7 cellular contexts compared by ENCODE assay signal in genomic region chr2:36530178-36530982, GRCh38.
A peak's percentile ranks its signal among the peaks of the same experiment; 100 is the strongest.
DNase-seq lines count a peak whose midpoint lies in the region; ATAC-seq, FAIRE-seq and TF ChIP-seq lines count a peak whose summit lies in the region.

No MANE protein-coding gene starts in this region.

- H3K4me3 Mint-ChIP-seq in stimulated activated effector memory CD8-positive, alpha-beta T cell treated with anti-CD3 and anti-CD28 coated beads, Interleukin-12 subunit alpha, Interleukin-12 subunit beta, amount 100 ng/mL, for 72 hours: no peak overlapping the region

- intact Hi-C loops in ascending aorta (cut with DNase I): no loop called here

- peaks cover 9% of the 10 kb centered on the region for H3K4me1 Mint-ChIP-seq in stimulated activated effector memory CD8-positive, alpha-beta T cell treated with anti-CD3 and anti-CD28 coated beads, Interleukin-12 subunit alpha, Interleukin-12 subunit beta, amount 100 ng/mL, for 72 hours

- no peaks in the 10 kb centered on the region for H3K9me3 Mint-ChIP-seq in stimulated activated effector memory CD8-positive, alpha-beta T cell treated with anti-CD3 and anti-CD28 coated beads, Interleukin-12 subunit alpha, Interleukin-12 subunit beta, amount 100 ng/mL, for 72 hours

- H3K27ac Mint-ChIP-seq in stimulated activated effector memory CD8-positive, alpha-beta T cell treated with anti-CD3 and anti-CD28 coated beads, Interleukin-12 subunit alpha, Interleukin-12 subunit beta, amount 100 ng/mL, for 72 hours: peak overlapping the region; percentile 0

- no peak overlapping the region for H3K4me3 ChIP-seq in ascending aorta
- H3K4me3 ChIP-seq in MG63: no peak overlapping the region

- DNase-seq in ascending aorta (ENCODE audit: low spot score in 2 of 2) (no peak), NCI-H748 (lab: John Stamatoyannopoulos, UW; ENCODE audit: unreplicated experiment) (no peak), D721Med (ENCODE audit: insufficient read length, low spot score) (no peak), MG63 (no peak)
- DNase-seq in stimulated activated effector memory CD8-positive, alpha-beta T cell treated with anti-CD3 and anti-CD28 coated beads, Interleukin-12 subunit alpha, Interleukin-12 subunit beta, amount 100 ng/mL, for 72 hours (ENCODE audit: low spot score in 2 of 2): no peak

- H3K9me3 ChIP-seq in ascending aorta (no peaks in the 10 kb centered on the region), MG63 (no peaks in the 10 kb centered on the region)

- peaks cover 14 to 35% of the 10 kb centered on the region in 2 donors for H3K36me3 ChIP-seq in ascending aorta
- H3K36me3 ChIP-seq in MG63: peaks cover 83% of the 10 kb centered on the region

- no peak for FAIRE-seq in D721Med (lab: Jason Lieb, UNC)

- H3K36me3 Mint-ChIP-seq in stimulated activated effector memory CD8-positive, alpha-beta T cell treated with anti-CD3 and anti-CD28 coated beads, Interleukin-12 subunit alpha, Interleukin-12 subunit beta, amount 100 ng/mL, for 72 hours: peaks cover 13% of the 10 kb centered on the region

- peaks cover 0 to 18% of the 10 kb centered on the region in 2 donors for H3K4me1 ChIP-seq in ascending aorta

- H3K27ac ChIP-seq in ascending aorta: peak overlapping the region; percentile 71 to 72

- TF ChIP-seq CTCF in ascending aorta (IDR thresholded peaks at IDR 0.05): no peak
- TF ChIP-seq CTCF in D721Med (IDR thresholded peaks at IDR 0.05; ENCODE audit: insufficient read depth, missing control alignments): no peak

- peak; percentile 76 for ATAC-seq in GM19351 (IDR thresholded peaks at IDR 0.05; ENCODE audit: unreplicated experiment)
- peak; percentile 89 for ATAC-seq in HG03060 (IDR thresholded peaks at IDR 0.05; ENCODE audit: low read depth, unreplicated experiment)
- peak; percentile 62 for ATAC-seq in stimulated activated effector memory CD8-positive, alpha-beta T cell treated with anti-CD3 and anti-CD28 coated beads, Interleukin-12 subunit alpha, Interleukin-12 subunit beta, amount 100 ng/mL, for 72 hours

- no peaks in the 10 kb centered on the region for H3K27me3 ChIP-seq in ascending aorta
- H3K27me3 ChIP-seq in MG63: no peaks in the 10 kb centered on the region
